In genomic region chr19:38742906-38743305, GRCh38 we compare ENCODE assay signal across 21 cellular contexts. TPM values are rescaled to one million over a fixed set of nuclear protein-coding genes. Genes with fewer than 3 reads are reported as not detected.
A peak's percentile ranks its signal among the peaks of the same experiment; 100 is the strongest.
DNase-seq lines count a peak whose midpoint lies in the region; ATAC-seq and TF ChIP-seq lines count a peak whose summit lies in the region.
"Had no signal": no experiment of that assay in that cellular context is flagged by ENCODE, and none has a peak within 500 bp of the region (broad histone marks: within the 10 kb centered on the region; RNA-seq: fewer than 3 reads in every experiment).

No MANE protein-coding gene starts in this region.

- intact Hi-C loops in Right ventricle myocardium superior (cut with DNase I) (no loop called here), right cardiac atrium (cut with DNase I) (no loop called here), spleen (cut with DNase I; ENCODE audit: low total_unique reads) (no loop called here)

- WGBS in right cardiac atrium, result 89% methylated on average over 6 of the region's 6 CpGs
- 75 to 92% (median 90%) methylated on average over 6 of the region's 6 CpGs for WGBS in spleen, 5 donors

- H3K36me3 ChIP-seq in spleen, result no peaks in the 10 kb centered on the region
- H3K36me3 ChIP-seq: BLaER1 treated with 17β-estradiol and CSF1 and Interleukin-3, amounts not matched to agents 10 nM and 100 nM; Peyer's patch had no signal

- H3K27ac ChIP-seq in right cardiac atrium (ENCODE audit: low read length) (no peak overlapping the region), spleen (no peak overlapping the region)
- H3K27ac ChIP-seq: BLaER1 treated with 17β-estradiol and CSF1 and Interleukin-3, amounts not matched to agents 10 nM and 100 nM; GM23248; Peyer's patch had no signal

- TF ChIP-seq CTCF in spleen (IDR thresholded peaks at IDR 0.05 in 8 of 11, conservative IDR thresholded peaks at IDR 0.05 in 3 of 11), result no peak

- DNase-seq in Right ventricle myocardium superior (peak; percentile 13), right cardiac atrium (no peak), HuH-7 (ENCODE audit: low spot score) (peak; percentile 5), iPS-NIHi7 (ENCODE audit: extremely low spot score) (peak; percentile 6), spleen (peak; percentile 64), EL (no peak)
- DNase-seq: Calu3; CD8-positive, alpha-beta T cell; GM23248; NCI-H1105; NCI-H1694; NCI-H2081 treated with DMSO at 0.1 percent for 48 hours; NK-92 treated with Interleukin-12 subunit alpha and Interleukin-12 subunit beta, amount 100 ng/mL, for 24 hours; Peyer's patch had no signal

- H3K4me3 ChIP-seq in right cardiac atrium (ENCODE audit: low read length) (no peak overlapping the region), spleen (no peak overlapping the region)
- H3K4me3 ChIP-seq: BLaER1 treated with 17β-estradiol and CSF1 and Interleukin-3, amounts not matched to agents 10 nM and 100 nM; GM23248; K562; Peyer's patch had no signal

- no peaks in the 10 kb centered on the region for H3K9me3 ChIP-seq in right cardiac atrium (ENCODE audit: control insufficient read depth, low read length)
- H3K9me3 ChIP-seq in spleen, result no peaks in the 10 kb centered on the region
- H3K9me3 ChIP-seq: BLaER1 treated with 17β-estradiol and CSF1 and Interleukin-3, amounts not matched to agents 10 nM and 100 nM; Peyer's patch had no signal

- H3K4me1 ChIP-seq in right cardiac atrium (ENCODE audit: control insufficient read depth, insufficient read depth, low read length) (no peaks in the 10 kb centered on the region), spleen (peaks cover 0 to 17% (median 2%) of the 10 kb centered on the region in 6 donors)
- H3K4me1 ChIP-seq: Peyer's patch had no signal

- no peak for TF ChIP-seq POLR2A in spleen (IDR thresholded peaks at IDR 0.05)

- ATAC-seq in Right ventricle myocardium superior (ENCODE audit: poor library complexity) (no peak), right cardiac atrium (no peak), GM21723 (IDR thresholded peaks at IDR 0.05; ENCODE audit: unreplicated experiment) (no peak), HG03457 (IDR thresholded peaks at IDR 0.05; ENCODE audit: unreplicated experiment) (no peak)
- ATAC-seq: CD8-positive, alpha-beta T cell; HCT116; K562 had no signal

- H3K27me3 ChIP-seq in right cardiac atrium (ENCODE audit: control insufficient read depth, insufficient read depth), result no peaks in the 10 kb centered on the region
- no peaks in the 10 kb centered on the region for H3K27me3 ChIP-seq in spleen (replicated peaks in 1 of 7)
- H3K27me3 ChIP-seq: Peyer's patch had no signal

RNA-seq across cellular contexts. Expression of gene CAPN12, which starts 1.4 kb away (rescaled TPM):
- not detected for total RNA-seq in Right ventricle myocardium superior
- total RNA-seq in right cardiac atrium, result under 1 TPM; 0.22 to 0.85 (median 0.54) TPM
- polyA plus RNA-seq in right cardiac atrium, result 0.91 TPM
- total RNA-seq in spleen, result 10 to 100 TPM in 5 of 7 donors, 1 to 10 TPM in 2; 9.0 to 25.6 (median 12.6) TPM
- polyA plus RNA-seq in spleen, result 10 to 100 TPM; 15.2 to 33.3 (median 29.1) TPM
- total RNA-seq: SK-MEL-5 had no signal

RNA-seq across cellular contexts. Expression of gene LGALS7, which starts 30.4 kb away (rescaled TPM):
- total RNA-seq in Right ventricle myocardium superior, result not detected
- total RNA-seq in right cardiac atrium, result 1 to 10 TPM in 1 of 4 donors, under 1 TPM in 1, not detected in 2; 0.79 to 1.1 TPM
- not detected for polyA plus RNA-seq in right cardiac atrium
- 1 to 10 TPM in 1 of 7 donors, not detected in 6; 4.4 TPM for total RNA-seq in spleen
- 1 to 10 TPM in 2 of 3 donors, under 1 TPM in 1; 0.52 to 7.4 (median 5.1) TPM for polyA plus RNA-seq in spleen
- total RNA-seq: Calu3; CD8-positive, alpha-beta T cell; GM23248; K562; NCI-H460; Peyer's patch; SK-MEL-5 had no signal
- polyA plus RNA-seq: GM23248, K562 had no signal

RNA-seq across cellular contexts. Expression of gene LGALS7B, which starts 46.1 kb away (rescaled TPM):
- total RNA-seq in Right ventricle myocardium superior, result not detected
- not detected for total RNA-seq in right cardiac atrium
- 0.70 TPM for polyA plus RNA-seq in right cardiac atrium
- total RNA-seq in spleen, result 10 to 100 TPM in 2 of 7 donors, 1 to 10 TPM in 2, not detected in 3; 1.1 to 60.3 (median 17.5) TPM
- polyA plus RNA-seq in spleen, result 100 to 1,000 TPM in 2 of 3 donors, 1 to 10 TPM in 1; 1.1 to 167 (median 116) TPM
- total RNA-seq: CD8-positive, alpha-beta T cell; GM23248; K562; NCI-H460; Peyer's patch; SK-MEL-5 had no signal
- polyA plus RNA-seq: GM23248, K562 had no signal

Comparison
In these comparisons a context has a peak if more than half of its experiments do, and no peak if none do; other contexts are left out.
1. DNase-seq: peak in Right ventricle myocardium superior (single experiment), HuH-7 (single experiment), iPS-NIHi7 (single experiment) and spleen (single experiment); none in right cardiac atrium (0 of 3) and EL (single experiment).